ENCODE assay signal across 8 cellular contexts in genomic region chr12:95102916-95103671, GRCh38. TPM values are rescaled to one million over a fixed set of nuclear protein-coding genes. Genes with fewer than 3 reads are reported as not detected.
A peak's percentile ranks its signal among the peaks of the same experiment; 100 is the strongest.
DNase-seq lines count a peak whose midpoint lies in the region; ATAC-seq and TF ChIP-seq lines count a peak whose summit lies in the region.

No MANE protein-coding gene starts in this region.

- intact Hi-C loops in activated CD4-positive, alpha-beta T cell treated with anti-CD3 and anti-CD28 coated beads, Interleukin-2, amount 10 ng/mL, durations not matched to agents 24 days and 14 days (cut with micrococcal nuclease), result loop anchor here (1.0 to 2.0 kb wide), 3 partner anchors 30 to 756 kb away; partner anchors contain the start of genes FGD6, NR2C1, SNRPF and VEZT

- no peaks in the 10 kb centered on the region for H3K27me3 Mint-ChIP-seq in activated CD4-positive, alpha-beta T cell treated with anti-CD3 and anti-CD28 coated beads, Interleukin-2, amount 10 ng/mL, durations not matched to agents 24 days and 14 days

- no peak for TF ChIP-seq POLR2A in GM18505 (IDR thresholded peaks at IDR 0.05; ENCODE audit: borderline replicate concordance, extremely low read depth, insufficient read depth, insufficient read length)

- H3K4me3 Mint-ChIP-seq in activated CD4-positive, alpha-beta T cell treated with anti-CD3 and anti-CD28 coated beads, Interleukin-2, amount 10 ng/mL, durations not matched to agents 24 days and 14 days, result peak overlapping the region; percentile 44

- peaks cover 11% of the 10 kb centered on the region for H3K4me1 Mint-ChIP-seq in activated CD4-positive, alpha-beta T cell treated with anti-CD3 and anti-CD28 coated beads, Interleukin-2, amount 10 ng/mL, durations not matched to agents 24 days and 14 days

- ATAC-seq in GM18505 (IDR thresholded peaks at IDR 0.05; ENCODE audit: unreplicated experiment) (peak; percentile 97), HG02852 (IDR thresholded peaks at IDR 0.05; ENCODE audit: unreplicated experiment) (peak; percentile 94)

- peak overlapping the region; percentile 64 for H3K27ac Mint-ChIP-seq in activated CD4-positive, alpha-beta T cell treated with anti-CD3 and anti-CD28 coated beads, Interleukin-2, amount 10 ng/mL, durations not matched to agents 24 days and 14 days

- H3K9me3 Mint-ChIP-seq in activated CD4-positive, alpha-beta T cell treated with anti-CD3 and anti-CD28 coated beads, Interleukin-2, amount 10 ng/mL, durations not matched to agents 24 days and 14 days, result no peaks in the 10 kb centered on the region

- no peaks in the 10 kb centered on the region for H3K36me3 Mint-ChIP-seq in activated CD4-positive, alpha-beta T cell treated with anti-CD3 and anti-CD28 coated beads, Interleukin-2, amount 10 ng/mL, durations not matched to agents 24 days and 14 days (ENCODE audit: low read depth)

- DNase-seq in 8988T (peak; percentile 40), NCI-H1694 treated with DMSO at 0.1 percent for 48 hours (lab: John Stamatoyannopoulos, UW) (peak; percentile 2), kidney glomerular epithelial cell (lab: John Stamatoyannopoulos, UW) (peak; percentile 99), NAMALWA (ENCODE audit: low spot score) (no peak)
- peak; percentile 80 for DNase-seq in activated CD4-positive, alpha-beta T cell treated with anti-CD3 and anti-CD28 coated beads, Interleukin-2, amount 10 ng/mL, durations not matched to agents 24 days and 14 days
- no peak for DNase-seq in effector CD4-positive, alpha-beta T cell

RNA-seq across cellular contexts. Expression of gene NR2C1, which starts 29.7 kb away (rescaled TPM):
- total RNA-seq in activated CD4-positive, alpha-beta T cell treated with anti-CD3 and anti-CD28 coated beads, Interleukin-2, amount 10 ng/mL, durations not matched to agents 24 days and 14 days, result 24.4 and 28.5 TPM in 2 replicates

Comparison
In these comparisons a context has a peak if more than half of its experiments do, and no peak if none do; other contexts are left out.
1. DNase-seq: peak in 8988T (single experiment), NCI-H1694 treated with DMSO at 0.1 percent for 48 hours (single experiment), activated CD4-positive, alpha-beta T cell treated with anti-CD3 and anti-CD28 coated beads, Interleukin-2, amount 10 ng/mL, durations not matched to agents 24 days and 14 days (single experiment) and kidney glomerular epithelial cell (single experiment); none in effector CD4-positive, alpha-beta T cell (single experiment) and NAMALWA (single experiment).